ENCODE assay signal across 12 cellular contexts in the genomic region with DNA sequence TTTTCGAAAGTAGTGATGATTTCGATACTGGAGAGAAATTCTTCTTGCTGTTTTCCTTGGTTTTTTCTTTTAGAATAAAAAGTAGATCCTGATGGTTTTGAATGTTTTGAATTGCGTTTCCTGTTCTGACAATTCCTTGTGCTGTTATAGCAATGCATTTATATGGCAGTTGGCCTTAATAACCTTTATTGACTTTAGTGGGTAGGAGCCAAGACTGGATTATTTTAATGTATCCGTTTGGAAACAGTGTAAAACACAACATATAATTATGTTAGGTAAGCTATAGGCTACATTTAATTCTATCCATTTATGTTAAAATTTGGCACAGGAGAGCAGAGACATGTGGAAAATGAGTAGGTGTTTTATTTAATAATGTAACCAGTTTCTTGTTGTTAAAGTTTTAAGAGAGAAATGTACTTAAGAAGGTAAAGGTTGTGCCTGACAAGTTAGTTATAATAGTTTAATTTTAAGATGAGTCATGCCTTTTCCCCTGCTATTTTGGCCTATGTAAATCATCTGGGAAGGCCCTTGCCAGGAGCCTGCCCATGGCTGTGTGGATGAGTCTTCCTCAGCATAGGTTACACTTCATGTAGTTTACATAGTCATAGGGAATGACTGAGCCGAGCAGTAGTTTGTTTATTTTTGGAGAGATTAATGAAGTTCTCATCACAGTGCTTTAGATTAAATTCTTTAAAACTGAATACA.
DNase-seq lines count a peak whose midpoint lies in the region; ATAC-seq, FAIRE-seq and TF ChIP-seq lines count a peak whose summit lies in the region.
"Had no signal": no experiment of that assay in that cellular context is flagged by ENCODE, and none has a peak within 500 bp of the region (broad histone marks: within the 10 kb centered on the region; RNA-seq: fewer than 3 reads in every experiment).

No MANE protein-coding gene starts in this region.

- no peaks in the 10 kb centered on the region for H3K4me1 ChIP-seq in naive thymus-derived CD4-positive, alpha-beta T cell (ENCODE audit: control insufficient read depth in 2 of 2, insufficient read depth in 2 of 2, low read length in 2 of 2)
- peaks cover 9% of the 10 kb centered on the region for H3K4me1 ChIP-seq in BE2C

- FAIRE-seq in islet of Langerhans (lab: Jason Lieb, UNC), result peak; percentile 9

- H3K4me3 Mint-ChIP-seq in naive thymus-derived CD4-positive, alpha-beta T cell, result no peak overlapping the region
- no peak overlapping the region for H3K4me3 Mint-ChIP-seq in T-cell
- H3K4me3 Mint-ChIP-seq: brain had no signal

- TF ChIP-seq CTCF in VCaP (conservative IDR thresholded peaks at IDR 0.05) (no peak), BE2C (IDR thresholded peaks at IDR 0.05; ENCODE audit: low read depth, low read length) (no peak)

- no peak for ATAC-seq in naive thymus-derived CD4-positive, alpha-beta T cell
- no peak for ATAC-seq in T-cell (replicated peaks in 1 of 4)

- H3K27ac ChIP-seq in VCaP, result peak overlapping the region; percentile 70
- H3K27ac ChIP-seq in naive thymus-derived CD4-positive, alpha-beta T cell (ENCODE audit: low read depth, low read length), result no peak overlapping the region
- H3K27ac ChIP-seq: skin epidermis had no signal

- no peak overlapping the region for H3K4me3 ChIP-seq in naive thymus-derived CD4-positive, alpha-beta T cell (ENCODE audit: low read length)
- no peak overlapping the region for H3K4me3 ChIP-seq in BE2C (ENCODE audit: low read depth, low read length)
- H3K4me3 ChIP-seq: skin epidermis had no signal

- H3K27me3 Mint-ChIP-seq in naive thymus-derived CD4-positive, alpha-beta T cell, result no peaks in the 10 kb centered on the region
- no peaks in the 10 kb centered on the region for H3K27me3 Mint-ChIP-seq in T-cell

- H3K27ac Mint-ChIP-seq in naive thymus-derived CD4-positive, alpha-beta T cell, result peak overlapping the region in 1 of 9 donors; percentile 36
- H3K27ac Mint-ChIP-seq in T-cell, result no peak overlapping the region

- H3K27me3 ChIP-seq in naive thymus-derived CD4-positive, alpha-beta T cell (ENCODE audit: control insufficient read depth in 2 of 2, insufficient read depth in 2 of 2, low read length in 2 of 2), result no peaks in the 10 kb centered on the region
- H3K27me3 ChIP-seq in BE2C, result no peaks in the 10 kb centered on the region

- DNase-seq in A172 (ENCODE audit: low spot score) (peak; percentile 67), HEK293T (ENCODE audit: extremely low spot score) (peak; percentile 14), T-cell (no peak), BE2C (no peak), T-helper 1 cell (no peak)
- DNase-seq in naive thymus-derived CD4-positive, alpha-beta T cell, result no peak
- DNase-seq: activated CD4-positive, alpha-beta T cell treated with anti-CD3 and anti-CD28 coated beads for 1 hour; NCI-H82 had no signal

- intact Hi-C loops in naive thymus-derived CD4-positive, alpha-beta T cell (cut with micrococcal nuclease), result loop anchor here (2.0 to 10.0 kb wide), 7 partner anchors 58 to 1948 kb away; no protein-coding TSS in a partner anchor

- peaks cover 0 to 36% (median 5%) of the 10 kb centered on the region in 7 donors for H3K4me1 Mint-ChIP-seq in naive thymus-derived CD4-positive, alpha-beta T cell
- peaks cover 6 to 10% (median 8%) of the 10 kb centered on the region in 3 donors for H3K4me1 Mint-ChIP-seq in T-cell

- H3K36me3 ChIP-seq in naive thymus-derived CD4-positive, alpha-beta T cell (ENCODE audit: control insufficient read depth in 2 of 3, insufficient read depth in 3 of 3, low read length in 3 of 3), result peaks cover 0 to 7% (median 0%) of the 10 kb centered on the region in 3 experiments
- no peaks in the 10 kb centered on the region; the same call in 1 of the 2 replicates for H3K36me3 ChIP-seq in BE2C

- POLR2A ChIA-PET in HEK293T (lab: Yijun Ruan, JAX) (no interaction called here), T-cell (lab: Charles Lee) (no interaction called here)
- POLR2A ChIA-PET in naive thymus-derived CD4-positive, alpha-beta T cell (lab: Charles Lee), result no interaction called here

- no peaks in the 10 kb centered on the region for H3K9me3 ChIP-seq in naive thymus-derived CD4-positive, alpha-beta T cell (ENCODE audit: control insufficient read depth in 2 of 3, low read length in 3 of 3)
- no peaks in the 10 kb centered on the region; the same call in 1 of the 2 replicates for H3K9me3 ChIP-seq in BE2C

- H3K9me3 Mint-ChIP-seq in naive thymus-derived CD4-positive, alpha-beta T cell, result no peaks in the 10 kb centered on the region
- no peaks in the 10 kb centered on the region for H3K9me3 Mint-ChIP-seq in T-cell
- H3K9me3 Mint-ChIP-seq: brain had no signal

- CTCF ChIA-PET in HEK293T (lab: Yijun Ruan, JAX), result interaction anchor here (0.6 kb wide), 1 partner anchor 158 kb away, joined by 3 read pairs; no protein-coding TSS in a partner anchor
- CTCF ChIA-PET in naive thymus-derived CD4-positive, alpha-beta T cell (lab: Charles Lee), result interaction anchor here (1.1 kb wide), 1 partner anchor 9 kb away, joined by 3 read pairs; no protein-coding TSS in a partner anchor
- CTCF ChIA-PET in T-cell (lab: Charles Lee), result no interaction called here

- peaks cover 0 to 19% (median 11%) of the 10 kb centered on the region in 5 donors for H3K36me3 Mint-ChIP-seq in naive thymus-derived CD4-positive, alpha-beta T cell
- H3K36me3 Mint-ChIP-seq in T-cell, result peaks cover 22% of the 10 kb centered on the region

TF ChIP-seq in HEK293T, 16 proteins besides CTCF, POLR2A, EP300 and RAD21:
- TF ChIP-seq ELF4 (IDR thresholded peaks at IDR 0.05), result no peak
- no peak for TF ChIP-seq FOXK2 (IDR thresholded peaks at IDR 0.05)
- no peak for TF ChIP-seq LEF1 (IDR thresholded peaks at IDR 0.05; ENCODE audit: borderline replicate concordance)
- TF ChIP-seq HDGF (IDR thresholded peaks at IDR 0.05; ENCODE audit: borderline replicate concordance), result no peak
- no peak for TF ChIP-seq SP1 (IDR thresholded peaks at IDR 0.05)
- no peak for TF ChIP-seq BHLHE40 (IDR thresholded peaks at IDR 0.05; ENCODE audit: borderline replicate concordance)
- TF ChIP-seq NFRKB (IDR thresholded peaks at IDR 0.05), result no peak

Comparison
In these comparisons a context has a peak if more than half of its experiments do, and no peak if none do; other contexts are left out.
1. DNase-seq: peak in A172 (single experiment) and HEK293T (single experiment); none in naive thymus-derived CD4-positive, alpha-beta T cell (0 of 9), T-cell (0 of 34), BE2C (single experiment) and T-helper 1 cell (0 of 5).
2. CTCF ChIA-PET loops: an anchor here in HEK293T (0.6 kb wide) and naive thymus-derived CD4-positive, alpha-beta T cell (1.1 kb wide); none called in T-cell.